In the genomic region with DNA sequence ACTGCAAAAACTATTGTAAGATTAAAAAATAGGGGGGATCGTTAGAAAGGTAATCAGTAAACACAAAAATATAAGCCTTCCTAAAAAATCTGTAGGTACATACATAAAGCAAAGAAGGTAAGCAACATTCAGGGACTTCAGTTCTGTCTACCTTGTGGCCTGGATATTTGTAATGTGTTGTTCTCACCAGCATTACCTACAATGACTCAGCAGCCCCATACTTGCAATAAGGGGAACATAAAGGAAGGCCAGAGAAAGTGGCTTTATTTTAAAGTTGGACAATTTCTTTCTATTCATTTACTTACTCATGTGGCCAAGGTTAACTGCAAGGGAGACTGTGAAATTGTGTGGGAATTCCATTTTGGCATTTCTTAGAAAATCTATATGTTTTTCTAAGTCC, we compare ENCODE assay signal across 17 cellular contexts.
"Had no signal": no experiment of that assay in that cellular context is flagged by ENCODE, and none has a peak within 500 bp of the region (broad histone marks: within the 10 kb centered on the region; RNA-seq: fewer than 3 reads in every experiment).

No MANE protein-coding gene starts in this region.

- ATAC-seq: activated T-cell treated with anti-CD3 and anti-CD28 coated beads, Interleukin-2, amount 50 U/mL, for 72 hours; esophagus mucosa; heart right ventricle; left ventricle myocardium superior; mucosa of descending colon had no signal

- DNase-seq: activated CD4-positive, alpha-beta T cell treated with anti-CD3 and anti-CD28 coated beads, Interleukin-2, amount 50 U/mL, for 4 hours; activated effector memory CD4-positive, alpha-beta T cell treated with anti-CD3 and anti-CD28 coated beads, Interleukin-2, amount 50 U/mL, for 16 hours; activated naive CD4-positive, alpha-beta T cell treated with anti-CD3 and anti-CD28 coated beads, Interleukin-2, amount 50 U/mL, for 16 hours; activated T-cell treated with anti-CD3 and anti-CD28 coated beads, Interleukin-2, amount 50 U/mL, for 72 hours; aorta; dorsolateral prefrontal cortex; endodermal cell; heart right ventricle; kidney glomerular epithelial cell; left ventricle myocardium superior; mucosa of descending colon; naive B cell; stimulated activated CD4-positive, alpha-beta T cell treated with anti-CD3 and anti-CD28 coated beads, Interleukin-2, amount 100 ng/mL, for 24 hours; stimulated activated naive CD4-positive, alpha-beta T cell treated with Interleukin-2 at 50 U/mL for 16 hours; tibial artery had no signal

- H3K4me3 ChIP-seq: dorsolateral prefrontal cortex, heart right ventricle, mucosa of descending colon, right atrium auricular region, tibial artery had no signal

- H3K27ac ChIP-seq: heart right ventricle, right atrium auricular region, tibial artery had no signal
